ENCODE assay signal across 16 cellular contexts in genomic region chr2:128369126-128369555, GRCh38. TPM values are rescaled to one million over a fixed set of nuclear protein-coding genes. Genes with fewer than 3 reads are reported as not detected.
DNase-seq lines count a peak whose midpoint lies in the region; ATAC-seq and TF ChIP-seq lines count a peak whose summit lies in the region.
"Had no signal": no experiment of that assay in that cellular context is flagged by ENCODE, and none has a peak within 500 bp of the region (broad histone marks: within the 10 kb centered on the region; RNA-seq: fewer than 3 reads in every experiment).

No MANE protein-coding gene starts in this region.

- CTCF ChIA-PET in Calu3 (lab: Charles Lee) (no interaction called here), PC-9 (lab: Charles Lee) (no interaction called here)

- no peak overlapping the region for H3K4me3 ChIP-seq in RWPE2 (ENCODE audit: severe bottlenecking)
- H3K4me3 ChIP-seq in neuron (ENCODE audit: low read length), result no peak overlapping the region
- no peak overlapping the region for H3K4me3 ChIP-seq in PC-9
- H3K4me3 ChIP-seq: ascending aorta; BLaER1 treated with 17β-estradiol and CSF1 and Interleukin-3, amounts not matched to agents 10 nM and 100 nM had no signal

- no peak for TF ChIP-seq CTCF in RWPE2 (IDR thresholded peaks at IDR 0.05; ENCODE audit: poor library complexity, severe bottlenecking)
- TF ChIP-seq CTCF in Calu3 (IDR thresholded peaks at IDR 0.05; ENCODE audit: unreplicated experiment), result no peak
- no peak for TF ChIP-seq CTCF in PC-9 (conservative IDR thresholded peaks at IDR 0.05)

- no peaks in the 10 kb centered on the region for H3K9me2 ChIP-seq in PC-9 (ENCODE audit: insufficient read depth)

- H3K4me2 ChIP-seq in PC-9, result no peak overlapping the region
- H3K4me2 ChIP-seq: BLaER1 treated with 17β-estradiol and CSF1 and Interleukin-3, amounts not matched to agents 10 nM and 100 nM had no signal

- no TSS peak for BruUV-seq in Calu3 (replicated peaks; lab: Mats Ljungman, UMichigan)
- no TSS peak for BruUV-seq in PC-9 (replicated peaks; lab: Mats Ljungman, UMichigan)

- H3K4me1 Mint-ChIP-seq in Calu3 (ENCODE audit: low read depth, unreplicated experiment), result no peaks in the 10 kb centered on the region

- H3F3A ChIP-seq in PC-9 (ENCODE audit: insufficient read depth, low read depth), result no peaks in the 10 kb centered on the region

- H3K36me3 ChIP-seq in RWPE2 (ENCODE audit: low read depth) (no peaks in the 10 kb centered on the region), neuron (ENCODE audit: insufficient read depth, low read length) (no peaks in the 10 kb centered on the region), PC-9 (ENCODE audit: low read depth) (no peaks in the 10 kb centered on the region)
- H3K36me3 ChIP-seq: ascending aorta; BLaER1 treated with 17β-estradiol and CSF1 and Interleukin-3, amounts not matched to agents 10 nM and 100 nM had no signal

- H3K27me3 ChIP-seq in RWPE2 (ENCODE audit: insufficient read depth, poor library complexity, severe bottlenecking) (no peaks in the 10 kb centered on the region), neuron (ENCODE audit: insufficient read depth, low read length) (no peaks in the 10 kb centered on the region), PC-9 (ENCODE audit: insufficient read depth, low read depth) (no peaks in the 10 kb centered on the region)
- H3K27me3 ChIP-seq: ascending aorta had no signal

- H3K27me3 Mint-ChIP-seq in Calu3 (ENCODE audit: unreplicated experiment), result peaks cover 8% of the 10 kb centered on the region
- H3K27me3 Mint-ChIP-seq: naive thymus-derived CD4-positive, alpha-beta T cell; stimulated activated naive B cell treated with anti-CD40 and anti-IgM and Interleukin-4, amounts not matched to agents 10 μg/mL and 1 μg/mL and 100 μg/mL, for 72 hours had no signal

- no peaks in the 10 kb centered on the region for H3K79me2 ChIP-seq in PC-9 (ENCODE audit: low read depth)

- no peaks in the 10 kb centered on the region for H4K20me1 ChIP-seq in PC-9 (ENCODE audit: insufficient read depth)
- H4K20me1 ChIP-seq: BLaER1 treated with 17β-estradiol and CSF1 and Interleukin-3, amounts not matched to agents 10 nM and 100 nM had no signal

- H3K36me3 Mint-ChIP-seq in Calu3 (ENCODE audit: insufficient read depth, unreplicated experiment), result no peaks in the 10 kb centered on the region
- H3K36me3 Mint-ChIP-seq: naive thymus-derived CD4-positive, alpha-beta T cell; stimulated activated naive B cell treated with anti-CD40 and anti-IgM and Interleukin-4, amounts not matched to agents 10 μg/mL and 1 μg/mL and 100 μg/mL, for 72 hours had no signal

- peak; percentile 49 for DNase-seq in EH (ENCODE audit: low read depth)
- DNase-seq in RWPE2 (ENCODE audit: low spot score), result peak; percentile 22
- peak; percentile 48 for DNase-seq in fibroblast of peridontal ligament (ENCODE audit: extremely low read depth)
- DNase-seq in Calu3, result no peak
- DNase-seq in inferior parietal cortex (ENCODE audit: extremely low spot score), result no peak
- no peak for DNase-seq in PC-9
- DNase-seq: activated T-cell treated with anti-CD3 and anti-CD28 coated beads, Interleukin-2, amount 50 U/mL, for 24 hours; GF-D8; MV-4-11; naive thymus-derived CD4-positive, alpha-beta T cell; stimulated activated CD4-positive, alpha-beta T cell treated with anti-CD3 and anti-CD28 coated beads, Interleukin-1b, Interleukin-23, amount 100 ng/mL, for 48 hours; stimulated activated naive B cell treated with anti-CD40 and anti-IgM and Interleukin-4, amounts not matched to agents 10 μg/mL and 1 μg/mL and 100 μg/mL, for 72 hours had no signal

- no peak overlapping the region for H3K27ac ChIP-seq in RWPE2 (ENCODE audit: poor library complexity, severe bottlenecking)
- H3K27ac ChIP-seq in PC-9, result no peak overlapping the region
- H3K27ac ChIP-seq: ascending aorta; BLaER1 treated with 17β-estradiol and CSF1 and Interleukin-3, amounts not matched to agents 10 nM and 100 nM had no signal

- POLR2A ChIA-PET in PC-9 (lab: Charles Lee; ENCODE audit: unreplicated experiment), result no interaction called here

- no peaks in the 10 kb centered on the region for H3K9me3 Mint-ChIP-seq in Calu3 (ENCODE audit: low read depth, unreplicated experiment)
- H3K9me3 Mint-ChIP-seq: activated T-cell treated with anti-CD3 and anti-CD28 coated beads, Interleukin-2, amount 50 U/mL, for 24 hours; naive thymus-derived CD4-positive, alpha-beta T cell; stimulated activated naive B cell treated with anti-CD40 and anti-IgM and Interleukin-4, amounts not matched to agents 10 μg/mL and 1 μg/mL and 100 μg/mL, for 72 hours had no signal

- H3K27ac Mint-ChIP-seq in Calu3 (ENCODE audit: unreplicated experiment), result no peak overlapping the region
- H3K27ac Mint-ChIP-seq: activated T-cell treated with anti-CD3 and anti-CD28 coated beads, Interleukin-2, amount 50 U/mL, for 24 hours; naive thymus-derived CD4-positive, alpha-beta T cell; stimulated activated naive B cell treated with anti-CD40 and anti-IgM and Interleukin-4, amounts not matched to agents 10 μg/mL and 1 μg/mL and 100 μg/mL, for 72 hours had no signal

- intact Hi-C loops in Calu3 (cut with micrococcal nuclease; ENCODE audit: unreplicated experiment), result no loop called here
- intact Hi-C loops in PC-9 (cut with micrococcal nuclease; ENCODE audit: unreplicated experiment), result no loop called here

- H3K9me3 ChIP-seq in RWPE2 (ENCODE audit: severe bottlenecking) (no peaks in the 10 kb centered on the region), neuron (ENCODE audit: low read length) (no peaks in the 10 kb centered on the region), PC-9 (ENCODE audit: insufficient read depth, low read depth) (no peaks in the 10 kb centered on the region)
- H3K9me3 ChIP-seq: ascending aorta; BLaER1 treated with 17β-estradiol and CSF1 and Interleukin-3, amounts not matched to agents 10 nM and 100 nM had no signal

- ATAC-seq in RWPE2 (ENCODE audit: low read depth), result no peak
- no peak for ATAC-seq in GM21515 (IDR thresholded peaks at IDR 0.05; ENCODE audit: unreplicated experiment)
- ATAC-seq: naive thymus-derived CD4-positive, alpha-beta T cell; stimulated activated naive B cell treated with anti-CD40 and anti-IgM and Interleukin-4, amounts not matched to agents 10 μg/mL and 1 μg/mL and 100 μg/mL, for 72 hours had no signal

- no peak overlapping the region for H3K4me3 Mint-ChIP-seq in Calu3 (ENCODE audit: low read depth, unreplicated experiment)
- H3K4me3 Mint-ChIP-seq: activated T-cell treated with anti-CD3 and anti-CD28 coated beads, Interleukin-2, amount 50 U/mL, for 24 hours; naive thymus-derived CD4-positive, alpha-beta T cell; stimulated activated naive B cell treated with anti-CD40 and anti-IgM and Interleukin-4, amounts not matched to agents 10 μg/mL and 1 μg/mL and 100 μg/mL, for 72 hours had no signal

- H3K4me1 ChIP-seq in RWPE2 (ENCODE audit: insufficient read depth, poor library complexity, severe bottlenecking), result no peaks in the 10 kb centered on the region
- peaks cover 34% of the 10 kb centered on the region for H3K4me1 ChIP-seq in neuron (ENCODE audit: insufficient read depth, low read length)
- H3K4me1 ChIP-seq in PC-9 (replicated peaks; ENCODE audit: insufficient read depth), result no peaks in the 10 kb centered on the region
- H3K4me1 ChIP-seq: ascending aorta had no signal

- H2AFZ ChIP-seq in neuron (ENCODE audit: low read depth, low read length) (peak overlapping the region; percentile 1), PC-9 (no peak overlapping the region)

RNA-seq across cellular contexts. Expression of gene HS6ST1, which starts 50.5 kb away (rescaled TPM):
- 27.6 and 34.6 TPM in 2 replicates for total RNA-seq in Calu3 (2022)
- 20.2 and 26.2 TPM in 2 replicates for total RNA-seq in PC-9 (2021)

Comparison
In these comparisons a context has a peak if more than half of its experiments do, and no peak if none do; other contexts are left out.
1. DNase-seq: peak in EH (single experiment), RWPE2 (single experiment) and fibroblast of peridontal ligament (single experiment); none in Calu3 (single experiment), inferior parietal cortex (single experiment) and PC-9 (0 of 2).